ENCODE assay signal across 9 cellular contexts in genomic region chr20:1390552-1391403, GRCh38. TPM values are rescaled to one million over a fixed set of nuclear protein-coding genes. Genes with fewer than 3 reads are reported as not detected.
A peak's percentile ranks its signal among the peaks of the same experiment; 100 is the strongest.
DNase-seq lines count a peak whose midpoint lies in the region; ATAC-seq and TF ChIP-seq lines count a peak whose summit lies in the region.
"Had no signal": no experiment of that assay in that cellular context is flagged by ENCODE, and none has a peak within 500 bp of the region (broad histone marks: within the 10 kb centered on the region; RNA-seq: fewer than 3 reads in every experiment).

No MANE protein-coding gene starts in this region.

- H3K9me2 ChIP-seq in SU-DHL-6 (replicated peaks; ENCODE audit: insufficient read depth, low read length) = no peaks in the 10 kb centered on the region

- no peaks in the 10 kb centered on the region for H3K27me3 ChIP-seq in SU-DHL-6 (ENCODE audit: low read length)
- no peaks in the 10 kb centered on the region for H3K27me3 ChIP-seq in psoas muscle (ENCODE audit: insufficient read depth in 3 of 3, low read length in 2 of 3)

- WGBS in psoas muscle, 3 donors = 53 to 60% (median 55%) methylated on average over 16 of the region's 16 CpGs

- H3K36me3 ChIP-seq in SU-DHL-6 (ENCODE audit: low read length) (no peaks in the 10 kb centered on the region), psoas muscle (ENCODE audit: insufficient read depth in 1 of 2, low read depth in 1 of 2) (peaks cover 0 to 14% of the 10 kb centered on the region in 2 donors)

- H2AFZ ChIP-seq in SU-DHL-6 (ENCODE audit: low read depth, low read length, severe bottlenecking) = no peak overlapping the region

- H3K79me2 ChIP-seq in SU-DHL-6 (ENCODE audit: insufficient read depth, low read length) = peaks cover 68% of the 10 kb centered on the region

- no peaks in the 10 kb centered on the region for H3K9me3 ChIP-seq in SU-DHL-6 (ENCODE audit: insufficient read depth, low read length)
- H3K9me3 ChIP-seq in psoas muscle = no peaks in the 10 kb centered on the region

- peaks cover 70% of the 10 kb centered on the region for H3K4me1 ChIP-seq in psoas muscle

- H4K20me1 ChIP-seq in SU-DHL-6 (ENCODE audit: low read depth, low read length) = no peaks in the 10 kb centered on the region; the same call in 1 of the 2 replicates

- H3K4me3 ChIP-seq in GM12865 (ENCODE audit: low read depth, low read length) (peak overlapping the region; percentile 93), SU-DHL-6 (ENCODE audit: insufficient read depth, low read length, poor library complexity, severe bottlenecking) (no peak overlapping the region), psoas muscle (peak overlapping the region; percentile 88)

- no peak for TF ChIP-seq CTCF in GM12865 (IDR thresholded peaks at IDR 0.05; ENCODE audit: insufficient read depth, low read depth, low read length, missing control alignments)
- TF ChIP-seq CTCF in SU-DHL-6 (IDR thresholded peaks at IDR 0.05; ENCODE audit: insufficient read depth, low read length, poor library complexity, severe bottlenecking) = no peak
- TF ChIP-seq CTCF in psoas muscle (IDR thresholded peaks at IDR 0.05) = no peak

- H3K4me2 ChIP-seq in SU-DHL-6 (ENCODE audit: low read depth, low read length, poor library complexity, severe bottlenecking) = peak overlapping the region; percentile 74

- intact Hi-C loops in psoas muscle (cut with DNase I) (loop anchor here (5.0 kb wide), 4 partner anchors 63 to 273 kb away; partner anchors contain the start of genes NSFL1C (in 1 of the 2), PSMF1 (in 1 of the 2) and SDCBP2 (in 1 of the 2)), posterior vena cava (cut with DNase I) (loop anchor here (5.0 to 10.0 kb wide), 2 partner anchors 63 to 76 kb away; partner anchors contain the start of gene SDCBP2 (in 1 of the 2))

- ATAC-seq in psoas muscle (no peak), HG03196 (IDR thresholded peaks at IDR 0.05; ENCODE audit: unreplicated experiment) (no peak)

- DNase-seq in GM12865 (ENCODE audit: low read depth) (no peak), epithelial cell of prostate (ENCODE audit: low read depth, low spot score) (no peak), psoas muscle (no peak), activated gamma-delta T cell (lab: John Stamatoyannopoulos, UW) (no peak), posterior vena cava (ENCODE audit: low spot score) (no peak), DMS79 (lab: John Stamatoyannopoulos, UW) (no peak)
- DNase-seq: activated CD4-positive, CD25-positive, alpha-beta regulatory T cell treated with anti-CD3 and anti-CD28 coated beads, Interleukin-2, amount 50 U/mL, for 72 hours had no signal

- peak overlapping the region; percentile 93 for H3K9ac ChIP-seq in SU-DHL-6 (ENCODE audit: low read length)

- no peaks in the 10 kb centered on the region for H3F3A ChIP-seq in SU-DHL-6 (ENCODE audit: insufficient read depth)

- no peak overlapping the region for H3K27ac ChIP-seq in SU-DHL-6 (ENCODE audit: low read depth, low read length)
- H3K27ac ChIP-seq in epithelial cell of prostate = peak overlapping the region; percentile 67
- peak overlapping the region; percentile 83 for H3K27ac ChIP-seq in psoas muscle

RNA-seq across cellular contexts. Expression of gene FKBP1A, which starts 2.1 kb away (rescaled TPM):
- total RNA-seq in psoas muscle (100 to 1,000 TPM in 2 of 4 donors, 10 to 100 TPM in 2; 78.4 to 166 (median 98.2) TPM), posterior vena cava (100 to 1,000 TPM; 239 to 274 TPM)
- polyA plus RNA-seq in psoas muscle = 100 to 1,000 TPM in 2 of 3 donors, 10 to 100 TPM in 1; 86.8 to 503 (median 141) TPM
